Comparison of ENCODE assay signal across 1 cellular context in the genomic region with DNA sequence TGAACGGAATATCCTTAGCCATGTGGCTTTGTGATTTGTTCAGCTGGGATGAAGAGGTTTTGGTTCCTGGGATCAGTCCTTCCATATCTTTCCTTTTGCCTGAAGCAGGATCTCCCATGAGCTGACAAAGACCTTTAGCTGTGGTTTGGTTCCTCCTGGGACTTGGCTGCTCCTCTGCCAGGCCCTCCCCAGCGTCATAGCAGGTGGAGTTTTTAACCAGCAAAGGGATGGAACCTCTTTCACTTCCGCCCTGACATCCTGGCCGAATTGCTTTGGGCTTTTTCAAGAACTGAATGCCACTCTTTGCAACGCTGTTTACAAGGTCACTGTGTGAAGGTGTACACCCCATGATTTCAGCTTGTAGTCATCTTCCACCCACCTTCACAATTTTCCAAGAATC.
TF ChIP-seq lines count a peak whose summit lies in the region.

No MANE protein-coding gene starts in this region.

TF ChIP-seq in HepG2, 621 proteins besides CTCF, POLR2A, EP300 and RAD21:
- TF ChIP-seq SP4 (CRISPR knock-in tag; IDR thresholded peaks at IDR 0.05) (no peak), KDM3A (CRISPR knock-in tag; IDR thresholded peaks at IDR 0.05; ENCODE audit: low read depth) (no peak), TEAD3 (CRISPR knock-in tag; optimal IDR thresholded peaks at IDR 0.05; ENCODE audit: borderline replicate concordance) (no peak), KDM4B (CRISPR knock-in tag; IDR thresholded peaks at IDR 0.05) (no peak), ZNF615 (CRISPR knock-in tag; IDR thresholded peaks at IDR 0.05; ENCODE audit: borderline replicate concordance) (no peak), ATM (IDR thresholded peaks at IDR 0.05; ENCODE audit: borderline replicate concordance) (no peak), ZNF703 (CRISPR knock-in tag; IDR thresholded peaks at IDR 0.05; ENCODE audit: borderline replicate concordance) (no peak), ZNF362 (CRISPR knock-in tag; IDR thresholded peaks at IDR 0.05; ENCODE audit: borderline replicate concordance) (no peak), KDM2A (CRISPR knock-in tag; IDR thresholded peaks at IDR 0.05; ENCODE audit: borderline replicate concordance, low read depth) (no peak), TCF12 (IDR thresholded peaks at IDR 0.05) (no peak), TCF12 (CRISPR knock-in tag; IDR thresholded peaks at IDR 0.05) (no peak), TCF7L2 (IDR thresholded peaks at IDR 0.05; ENCODE audit: low read depth, low read length) (no peak), SP2 (CRISPR knock-in tag; IDR thresholded peaks at IDR 0.05) (no peak), ZNF7 (CRISPR knock-in tag; IDR thresholded peaks at IDR 0.05) (no peak), HOXA3 (CRISPR knock-in tag; IDR thresholded peaks at IDR 0.05) (no peak), MAF1 (CRISPR knock-in tag; IDR thresholded peaks at IDR 0.05; ENCODE audit: borderline replicate concordance) (no peak), POGZ (CRISPR knock-in tag; IDR thresholded peaks at IDR 0.05) (no peak), ZNF446 (CRISPR knock-in tag; IDR thresholded peaks at IDR 0.05) (no peak), HNF4G (IDR thresholded peaks at IDR 0.05; ENCODE audit: borderline replicate concordance, low read depth, low read length) (no peak), HNF4G (CRISPR knock-in tag; IDR thresholded peaks at IDR 0.05; ENCODE audit: borderline replicate concordance, low read depth) (no peak), ZSCAN25 (CRISPR knock-in tag; IDR thresholded peaks at IDR 0.05) (no peak), NCOA5 (CRISPR knock-in tag; IDR thresholded peaks at IDR 0.05) (no peak)
TF ChIP-seq in HepG2: peak in this region for 0.
